Comparison of ENCODE assay signal across 8 cellular contexts in the genomic region with DNA sequence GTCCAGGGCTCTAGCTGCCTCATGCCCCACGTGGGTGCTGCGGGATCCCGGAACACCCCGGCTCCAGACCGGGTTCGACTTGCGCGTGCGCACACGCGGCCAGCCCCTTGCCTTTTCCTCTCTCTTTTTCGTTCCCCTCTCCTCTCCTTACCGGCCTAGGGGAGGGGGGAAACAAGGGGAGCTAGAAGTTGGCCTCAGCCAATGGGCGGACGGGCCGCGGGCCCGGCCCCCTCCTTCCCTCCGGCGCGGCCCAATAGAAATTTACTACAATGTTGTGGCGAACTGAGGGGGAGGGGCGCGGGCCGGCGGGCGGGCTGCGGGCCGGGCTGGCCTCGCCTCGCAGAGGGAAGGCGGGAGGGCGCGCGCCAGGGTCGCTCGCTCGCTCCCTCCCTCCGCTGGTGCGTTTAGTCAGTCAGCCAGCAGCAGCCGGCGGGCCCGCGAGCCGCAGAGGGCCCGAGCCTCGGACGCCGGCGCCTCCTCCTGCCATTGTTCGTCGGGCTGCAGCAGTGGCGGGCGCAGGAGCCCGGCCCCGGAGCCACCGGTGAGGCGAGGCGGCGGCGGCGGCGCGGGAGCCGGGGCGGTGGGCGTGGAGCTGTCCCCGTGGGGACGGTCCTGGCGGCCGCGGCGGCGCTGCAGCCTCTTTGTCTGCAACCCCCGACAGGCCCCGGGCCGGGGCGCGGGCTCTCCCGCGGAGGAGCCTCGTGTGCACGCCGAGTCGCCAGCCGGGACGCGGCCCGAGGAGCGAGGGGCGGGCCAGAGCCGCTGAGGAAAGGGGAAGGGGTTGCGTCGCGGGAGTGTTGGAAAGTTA. TPM values are rescaled to one million over a fixed set of nuclear protein-coding genes. Genes with fewer than 3 reads are reported as not detected.
DNase-seq lines count a peak whose midpoint lies in the region; ATAC-seq, FAIRE-seq and TF ChIP-seq lines count a peak whose summit lies in the region.

Gene EPB41 (plus strand): TSS at position 342 of the 808 bp plus-strand sequence. CDS start 72,869 bp downstream, outside the sequence.

- no peak for TF ChIP-seq CTCF in AG10803 (conservative IDR thresholded peaks at IDR 0.05; ENCODE audit: low read length)
- TF ChIP-seq CTCF in choroid plexus epithelial cell (conservative IDR thresholded peaks at IDR 0.05; ENCODE audit: low read depth, low read length): no peak

- peak within 1 kb of the TSS; percentile 60 for H3K4me3 ChIP-seq in AG10803 (ENCODE audit: low read length)
- H3K4me3 ChIP-seq in choroid plexus epithelial cell (ENCODE audit: low read depth, low read length): peak within 1 kb of the TSS; percentile 58

- FAIRE-seq in GM19239 (lab: Jason Lieb, UNC): peak; percentile 82

- DNase-seq in AG10803 (ENCODE audit: low read depth): peak; percentile 68
- peak; percentile 90 for DNase-seq in GM19239 (ENCODE audit: insufficient read length, low spot score)
- DNase-seq in NCI-H524 (lab: John Stamatoyannopoulos, UW): peak; percentile 95 to 97
- peak; percentile 87 to 90 for DNase-seq in activated CD4-positive, alpha-beta T cell treated with anti-CD3 and anti-CD28 coated beads for 4 hours
- DNase-seq in choroid plexus epithelial cell (ENCODE audit: low read depth): peak; percentile 83
- peak; percentile 91 to 96 for DNase-seq in left colon
- peak; percentile 78 to 95 (median 86) for DNase-seq in stimulated activated CD4-positive, alpha-beta T cell treated with anti-CD3 and anti-CD28 coated beads, Interleukin-1b, Interleukin-23, amount 100 ng/mL, for 24 hours (ENCODE audit: low read depth in 4 of 4, low spot score in 1 of 4)

- peak; percentile 77 for ATAC-seq in HG03442 (IDR thresholded peaks at IDR 0.05; ENCODE audit: unreplicated experiment)
- peak; percentile 96 for ATAC-seq in left colon

- intact Hi-C loops in left colon (cut with DNase I, micrococcal nuclease): no loop called here

RNA-seq across cellular contexts. Expression of gene EPB41, which starts in this region (rescaled TPM):
- total RNA-seq in left colon: 10 to 100 TPM; 68.0 to 78.7 TPM

Comparison
In these comparisons a context has a peak if more than half of its experiments do, and no peak if none do; other contexts are left out.
1. Peak in every context shown above with its lines: DNase-seq, ATAC-seq and H3K4me3 ChIP-seq.